In genomic region chr7:129066290-129067131, GRCh38 we compare ENCODE assay signal across 11 cellular contexts. TPM values are rescaled to one million over a fixed set of nuclear protein-coding genes. Genes with fewer than 3 reads are reported as not detected.
DNase-seq lines count a peak whose midpoint lies in the region; ATAC-seq, FAIRE-seq and TF ChIP-seq lines count a peak whose summit lies in the region.
"Had no signal": no experiment of that assay in that cellular context is flagged by ENCODE, and none has a peak within 500 bp of the region (broad histone marks: within the 10 kb centered on the region; RNA-seq: fewer than 3 reads in every experiment).

No MANE protein-coding gene starts in this region.

- H3K79me2 ChIP-seq in keratinocyte (ENCODE audit: control insufficient read depth, insufficient read depth, low read length) = no peaks in the 10 kb centered on the region

- dilution Hi-C loops in keratinocyte (cut with MboI; ENCODE audit: extremely low pct_ligation_motif_present, low sequenced_read_pairs) = no loop called here

- no peaks in the 10 kb centered on the region for H3K9me1 ChIP-seq in keratinocyte (ENCODE audit: control insufficient read depth, extremely low read depth, insufficient read depth, low read length)

- ATAC-seq in HG03432 (IDR thresholded peaks at IDR 0.05; ENCODE audit: unreplicated experiment) (no peak), GM21786 (IDR thresholded peaks at IDR 0.05; ENCODE audit: unreplicated experiment) (no peak)

- H3K27me3 ChIP-seq in CD8-positive, alpha-beta memory T cell (ENCODE audit: insufficient read depth, low read length, poor library complexity, severe bottlenecking) = no peaks in the 10 kb centered on the region
- H3K27me3 ChIP-seq in HUES6 (ENCODE audit: control insufficient read depth, insufficient read depth, low read length) = no peaks in the 10 kb centered on the region
- no peaks in the 10 kb centered on the region for H3K27me3 ChIP-seq in keratinocyte (ENCODE audit: control insufficient read depth, extremely low read depth, insufficient read depth, low read length)

- H3K27me3 Mint-ChIP-seq in CD8-positive, alpha-beta memory T cell = peaks cover 19 to 35% of the 10 kb centered on the region in 2 donors

- H3K27ac Mint-ChIP-seq in CD8-positive, alpha-beta memory T cell = no peak overlapping the region
- H3K27ac Mint-ChIP-seq: activated T-helper 2 cell treated with anti-CD3 and anti-CD28 coated beads, Interferon-gamma antibody, Interleukin-2, Interleukin-4, amounts not matched to agents 10 μg/mL and 5 μg/mL and 100 μg/mL, durations not matched to agents 14 hours and 24 hours and 36 hours; IgD-negative memory B cell had no signal

- H4K20me1 ChIP-seq in keratinocyte (ENCODE audit: control insufficient read depth, extremely low read depth, insufficient read depth, low read length) = no peaks in the 10 kb centered on the region

- H3K9ac ChIP-seq in HUES6 (ENCODE audit: low read length) (peak overlapping the region; percentile 44), keratinocyte (ENCODE audit: control insufficient read depth, extremely low read depth, insufficient read depth, low read length) (no peak overlapping the region)

- no peak overlapping the region for H3K4me2 ChIP-seq in keratinocyte (ENCODE audit: control insufficient read depth, extremely low read depth, insufficient read depth, low read depth, low read length)

- H3K36me3 ChIP-seq in CD8-positive, alpha-beta memory T cell (ENCODE audit: insufficient read depth, low read length) = no peaks in the 10 kb centered on the region
- H3K36me3 ChIP-seq in HUES6 (ENCODE audit: control insufficient read depth, insufficient read depth, low read length) = no peaks in the 10 kb centered on the region
- no peaks in the 10 kb centered on the region for H3K36me3 ChIP-seq in keratinocyte (ENCODE audit: control insufficient read depth in 2 of 2, extremely low read depth in 1 of 2, insufficient read depth in 2 of 2, low read length in 2 of 2)

- FAIRE-seq in keratinocyte (lab: Jason Lieb, UNC) = no peak

- H3K9me3 Mint-ChIP-seq in CD8-positive, alpha-beta memory T cell = peaks cover 3 to 8% (median 4%) of the 10 kb centered on the region in 5 donors
- H3K9me3 Mint-ChIP-seq: activated T-helper 2 cell treated with anti-CD3 and anti-CD28 coated beads, Interferon-gamma antibody, Interleukin-2, Interleukin-4, amounts not matched to agents 10 μg/mL and 5 μg/mL and 100 μg/mL, durations not matched to agents 14 hours and 24 hours and 36 hours; IgD-negative memory B cell had no signal

- no peaks in the 10 kb centered on the region for H3K9me3 ChIP-seq in CD8-positive, alpha-beta memory T cell (ENCODE audit: low read length)
- H3K9me3 ChIP-seq in HUES6 (ENCODE audit: control insufficient read depth, insufficient read depth, low read depth, low read length) = peaks cover 5% of the 10 kb centered on the region
- H3K9me3 ChIP-seq in keratinocyte (ENCODE audit: control insufficient read depth, low read depth, low read length) = no peaks in the 10 kb centered on the region

- peak overlapping the region; percentile 75 for H3K27ac ChIP-seq in CD8-positive, alpha-beta memory T cell (ENCODE audit: low read depth, low read length)
- peak overlapping the region; percentile 72 for H3K27ac ChIP-seq in HUES6 (ENCODE audit: low read depth, low read length)
- H3K27ac ChIP-seq in keratinocyte (ENCODE audit: control insufficient read depth, insufficient read depth, low read length) = no peak overlapping the region

- DNase-seq in CD8-positive, alpha-beta memory T cell = no peak
- DNase-seq in astrocyte of the hippocampus (ENCODE audit: low read depth, low spot score) = peak; percentile 86
- DNase-seq in keratinocyte (ENCODE audit: low read depth, low spot score) = peak; percentile 26
- no peak for DNase-seq in NCI-H1092 treated with DMSO at 0.1 percent for 48 hours (lab: John Stamatoyannopoulos, UW)
- no peak for DNase-seq in GM19240 (ENCODE audit: insufficient read length, low spot score)
- DNase-seq: posterior cingulate gyrus had no signal

- no peaks in the 10 kb centered on the region for H3K36me3 Mint-ChIP-seq in CD8-positive, alpha-beta memory T cell

- no peaks in the 10 kb centered on the region for H3K4me1 Mint-ChIP-seq in CD8-positive, alpha-beta memory T cell

- no peak for TF ChIP-seq CTCF in keratinocyte (optimal IDR thresholded peaks at IDR 0.05 in 1 of 3, IDR thresholded peaks at IDR 0.05 in 1 of 3, conservative IDR thresholded peaks at IDR 0.05 in 1 of 3; ENCODE audit: extremely low read depth in 1 of 3, insufficient read depth in 2 of 3, low read length in 3 of 3)

- CTCF ChIA-PET in CD8-positive, alpha-beta memory T cell (lab: Charles Lee) = no interaction called here

- H3K4me3 Mint-ChIP-seq in CD8-positive, alpha-beta memory T cell = no peak overlapping the region
- H3K4me3 Mint-ChIP-seq: IgD-negative memory B cell had no signal

- no peak overlapping the region for H2AFZ ChIP-seq in keratinocyte (ENCODE audit: control insufficient read depth, low read length)

- H3K4me3 ChIP-seq in CD8-positive, alpha-beta memory T cell (ENCODE audit: low read length) = no peak overlapping the region
- H3K4me3 ChIP-seq in HUES6 (ENCODE audit: low read depth, low read length) (no peak overlapping the region; the same call in 1 of the 2 replicates), keratinocyte (ENCODE audit: control insufficient read depth in 2 of 3, extremely low read depth in 1 of 3, insufficient read depth in 2 of 3, low read depth in 1 of 3, low read length in 3 of 3) (no peak overlapping the region)

- no peaks in the 10 kb centered on the region for H3K4me1 ChIP-seq in CD8-positive, alpha-beta memory T cell (ENCODE audit: insufficient read depth, low read length)
- H3K4me1 ChIP-seq in HUES6 (ENCODE audit: control insufficient read depth, insufficient read depth, low read length) = peaks cover 21% of the 10 kb centered on the region
- H3K4me1 ChIP-seq in keratinocyte (ENCODE audit: control insufficient read depth, extremely low read depth, insufficient read depth, low read length) = peaks cover 8% of the 10 kb centered on the region

- POLR2A ChIA-PET in CD8-positive, alpha-beta memory T cell (lab: Charles Lee) = interaction anchor here (0.5 kb wide), 1 partner anchor 546 kb away, joined by 3 read pairs; no protein-coding TSS in a partner anchor

RNA-seq across cellular contexts. Expression of gene TNPO3, which starts 11.6 kb away (rescaled TPM):
- 10 to 100 TPM; 80.5 to 82.1 TPM for total RNA-seq in CD8-positive, alpha-beta memory T cell
- 43.1 TPM for polyA plus RNA-seq in CD8-positive, alpha-beta memory T cell
- 28.8 to 45.3 TPM (median 35.1 TPM) in 3 replicates for polyA plus RNA-seq in keratinocyte
- 12.2 TPM for polyA plus RNA-seq in keratinocyte (2011; ENCODE audit: low read depth)
- polyA plus RNA-seq in keratinocyte (2011; cell fraction: cytosol; rRNA removed) = 29.4 and 39.6 TPM in 2 replicates
- 48.3 and 50.8 TPM in 2 replicates for polyA plus RNA-seq in keratinocyte (2011; cell fraction: nucleus; rRNA removed)
- polyA plus RNA-seq in keratinocyte (2012; ENCODE audit: low replicate concordance) = 19.6 and 39.5 TPM in 2 replicates
- polyA minus RNA-seq in keratinocyte = 57.3 to 82.2 TPM (median 69.4 TPM) in 3 replicates
- 28.8 TPM for polyA minus RNA-seq in keratinocyte (2011; cell fraction: cytosol; rRNA and poly(A)+ RNA removed)
- 40.7 and 67.1 TPM in 2 replicates for polyA minus RNA-seq in keratinocyte (2011; cell fraction: nucleus; rRNA and poly(A)+ RNA removed)

Comparison
In these comparisons a context has a peak if more than half of its experiments do, and no peak if none do; other contexts are left out.
1. DNase-seq: peak in astrocyte of the hippocampus (single experiment) and keratinocyte (single experiment); none in CD8-positive, alpha-beta memory T cell (0 of 5), NCI-H1092 treated with DMSO at 0.1 percent for 48 hours (single experiment) and GM19240 (single experiment).